9 cellular contexts compared by ENCODE assay signal in genomic region chr4:1187182-1187581, GRCh38. TPM values are rescaled to one million over a fixed set of nuclear protein-coding genes. Genes with fewer than 3 reads are reported as not detected.
DNase-seq lines count a peak whose midpoint lies in the region; ATAC-seq lines count a peak whose summit lies in the region.
"Had no signal": no experiment of that assay in that cellular context is flagged by ENCODE, and none has a peak within 500 bp of the region (broad histone marks: within the 10 kb centered on the region; RNA-seq: fewer than 3 reads in every experiment).

No MANE protein-coding gene starts in this region.

- DNase-seq in DMS 273 (lab: John Stamatoyannopoulos, UW; ENCODE audit: unreplicated experiment) (peak; percentile 25), DMS 273 treated with DMSO at 0.1 percent for 48 hours (lab: John Stamatoyannopoulos, UW) (no peak), NCI-H1092 treated with DMSO at 0.1 percent for 48 hours (lab: John Stamatoyannopoulos, UW) (no peak), ACHN (no peak), NCI-H2081 (lab: John Stamatoyannopoulos, UW) (no peak)
- peak; percentile 86 for DNase-seq in activated CD4-positive, alpha-beta T cell treated with anti-CD3 and anti-CD28 coated beads, Interleukin-2, amount 10 ng/mL, durations not matched to agents 24 days and 14 days
- peak in 3 of 10 donors; percentile 48 to 62 (median 49) for DNase-seq in naive thymus-derived CD8-positive, alpha-beta T cell
- DNase-seq: NCI-H1930 had no signal

- H3K27me3 Mint-ChIP-seq in activated CD4-positive, alpha-beta T cell treated with anti-CD3 and anti-CD28 coated beads, Interleukin-2, amount 10 ng/mL, durations not matched to agents 24 days and 14 days, result no peaks in the 10 kb centered on the region
- H3K27me3 Mint-ChIP-seq in naive thymus-derived CD8-positive, alpha-beta T cell, result peaks cover 0 to 2% (median 0%) of the 10 kb centered on the region in 5 donors

- peaks cover 15% of the 10 kb centered on the region for H3K36me3 Mint-ChIP-seq in activated CD4-positive, alpha-beta T cell treated with anti-CD3 and anti-CD28 coated beads, Interleukin-2, amount 10 ng/mL, durations not matched to agents 24 days and 14 days (ENCODE audit: low read depth)
- H3K36me3 Mint-ChIP-seq in naive thymus-derived CD8-positive, alpha-beta T cell, result peaks cover 0 to 13% (median 4%) of the 10 kb centered on the region in 3 donors

- peak; percentile 61 for ATAC-seq in HG02763 (IDR thresholded peaks at IDR 0.05; ENCODE audit: unreplicated experiment)
- ATAC-seq in naive thymus-derived CD8-positive, alpha-beta T cell, result peak; percentile 76 to 99

- H3K9me3 Mint-ChIP-seq in activated CD4-positive, alpha-beta T cell treated with anti-CD3 and anti-CD28 coated beads, Interleukin-2, amount 10 ng/mL, durations not matched to agents 24 days and 14 days, result peaks cover 5% of the 10 kb centered on the region
- H3K9me3 Mint-ChIP-seq in naive thymus-derived CD8-positive, alpha-beta T cell, result peaks cover 0 to 8% (median under 1%) of the 10 kb centered on the region in 9 donors

- intact Hi-C loops in activated CD4-positive, alpha-beta T cell treated with anti-CD3 and anti-CD28 coated beads, Interleukin-2, amount 10 ng/mL, durations not matched to agents 24 days and 14 days (cut with micrococcal nuclease), result loop anchor here (1.0 to 2.0 kb wide), 2 partner anchors 14 to 20 kb away; no protein-coding TSS in a partner anchor

- in situ Hi-C loops in ACHN (cut with HindIII; ENCODE audit: low pct_ligation_motif_present, low pct_unique_long_range_greater_than_20kb, low sequenced_read_pairs), result no loop called here

- no peak overlapping the region for H3K4me3 Mint-ChIP-seq in activated CD4-positive, alpha-beta T cell treated with anti-CD3 and anti-CD28 coated beads, Interleukin-2, amount 10 ng/mL, durations not matched to agents 24 days and 14 days
- H3K4me3 Mint-ChIP-seq in naive thymus-derived CD8-positive, alpha-beta T cell, result peak overlapping the region in 2 of 10 donors; percentile 2 to 8

- H3K4me1 Mint-ChIP-seq in activated CD4-positive, alpha-beta T cell treated with anti-CD3 and anti-CD28 coated beads, Interleukin-2, amount 10 ng/mL, durations not matched to agents 24 days and 14 days, result peaks cover 12% of the 10 kb centered on the region
- H3K4me1 Mint-ChIP-seq in naive thymus-derived CD8-positive, alpha-beta T cell, result peaks cover 7 to 39% (median 16%) of the 10 kb centered on the region in 4 donors

- no peak overlapping the region for H3K27ac Mint-ChIP-seq in activated CD4-positive, alpha-beta T cell treated with anti-CD3 and anti-CD28 coated beads, Interleukin-2, amount 10 ng/mL, durations not matched to agents 24 days and 14 days
- peak overlapping the region in 7 of 10 donors; percentile 1 to 56 (median 32) for H3K27ac Mint-ChIP-seq in naive thymus-derived CD8-positive, alpha-beta T cell

- POLR2A ChIA-PET in naive thymus-derived CD8-positive, alpha-beta T cell (lab: Charles Lee), result interaction anchor here (1.2 kb wide), 1 partner anchor 18 kb away, joined by 6 read pairs; no protein-coding TSS in a partner anchor

RNA-seq across cellular contexts. Expression of gene SPON2, which starts 14.8 kb away (rescaled TPM):
- 20.7 and 21.6 TPM in 2 replicates for total RNA-seq in activated CD4-positive, alpha-beta T cell treated with anti-CD3 and anti-CD28 coated beads, Interleukin-2, amount 10 ng/mL, durations not matched to agents 24 days and 14 days
- total RNA-seq in naive thymus-derived CD8-positive, alpha-beta T cell, result 10 to 100 TPM; 16.5 to 16.6 TPM
- 10 to 100 TPM in 1 of 3 donors, 1 to 10 TPM in 2; 8.5 to 45.9 (median 9.5) TPM for polyA plus RNA-seq in naive thymus-derived CD8-positive, alpha-beta T cell

Comparison
In these comparisons a context has a peak if more than half of its experiments do, and no peak if none do; other contexts are left out.
1. DNase-seq: peak in DMS 273 (single experiment) and activated CD4-positive, alpha-beta T cell treated with anti-CD3 and anti-CD28 coated beads, Interleukin-2, amount 10 ng/mL, durations not matched to agents 24 days and 14 days (single experiment); none in DMS 273 treated with DMSO at 0.1 percent for 48 hours (single experiment), NCI-H1092 treated with DMSO at 0.1 percent for 48 hours (single experiment), ACHN (single experiment) and NCI-H2081 (0 of 2).